ENCODE assay signal across 12 cellular contexts in the genomic region with DNA sequence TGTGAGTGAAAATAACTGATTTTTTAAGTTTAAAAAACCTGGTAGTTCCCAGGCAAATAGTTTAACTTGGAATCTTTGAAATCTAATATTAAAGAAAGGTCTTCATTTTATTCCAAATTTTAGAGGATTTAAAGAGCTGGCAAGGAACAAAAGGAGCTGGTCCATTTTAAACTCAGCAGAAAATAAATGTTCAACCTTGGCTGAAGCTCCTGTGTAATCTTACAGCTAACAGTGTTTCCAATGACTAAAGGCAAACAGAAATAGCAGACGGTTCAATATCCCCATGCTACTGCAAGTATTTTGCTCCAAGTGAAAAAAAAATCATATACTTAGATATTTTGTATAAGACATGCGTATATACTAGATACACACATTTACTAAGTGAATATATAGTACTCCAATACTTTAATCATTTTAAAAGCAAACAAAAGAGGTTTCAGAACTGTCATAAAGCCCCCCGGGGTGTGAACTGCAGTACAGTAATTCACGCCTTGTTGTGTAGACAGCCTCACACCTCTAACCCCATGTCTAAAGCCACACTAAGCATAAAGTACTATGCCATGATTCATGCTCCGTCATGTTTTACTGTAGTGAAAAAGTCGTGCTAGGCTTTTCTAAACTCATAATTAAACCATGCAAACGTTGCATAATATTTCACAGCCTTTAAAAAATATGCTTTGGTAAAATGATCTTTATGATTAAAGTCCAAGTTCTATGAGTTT.
DNase-seq lines count a peak whose midpoint lies in the region; ATAC-seq and TF ChIP-seq lines count a peak whose summit lies in the region.
"Had no signal": no experiment of that assay in that cellular context is flagged by ENCODE, and none has a peak within 500 bp of the region (broad histone marks: within the 10 kb centered on the region; RNA-seq: fewer than 3 reads in every experiment).

No MANE protein-coding gene starts in this region.

- no peak overlapping the region for H3K4me3 ChIP-seq in IMR-90 (ENCODE audit: insufficient read depth, low read depth, low read length)
- H3K4me3 ChIP-seq in esophagus squamous epithelium: no peak overlapping the region
- no peak overlapping the region for H3K4me3 ChIP-seq in naive thymus-derived CD4-positive, alpha-beta T cell (ENCODE audit: low read length)
- no peak overlapping the region for H3K4me3 ChIP-seq in gastroesophageal sphincter
- H3K4me3 ChIP-seq: prostate gland had no signal

- H4K91ac ChIP-seq in IMR-90 (ENCODE audit: insufficient read depth, low read depth, low read length): no peak overlapping the region

- intact Hi-C loops in IMR-90 (cut with micrococcal nuclease) (loop anchor here (5.0 kb wide), 2 partner anchors 86 to 99 kb away; no protein-coding TSS in a partner anchor), esophagus squamous epithelium (cut with DNase I) (no loop called here)
- intact Hi-C loops in naive thymus-derived CD4-positive, alpha-beta T cell (cut with micrococcal nuclease): loop anchor here (1.0 to 10.0 kb wide), 5 partner anchors 86 to 1039 kb away; no protein-coding TSS in a partner anchor

- H3K27me3 ChIP-seq in IMR-90 (ENCODE audit: control insufficient read depth, insufficient read depth, low read length) (no peaks in the 10 kb centered on the region), esophagus squamous epithelium (no peaks in the 10 kb centered on the region), gastroesophageal sphincter (no peaks in the 10 kb centered on the region)
- no peaks in the 10 kb centered on the region for H3K27me3 ChIP-seq in naive thymus-derived CD4-positive, alpha-beta T cell (ENCODE audit: control insufficient read depth in 2 of 2, insufficient read depth in 2 of 2, low read length in 2 of 2)

- peaks cover 15 to 38% (median 25%) of the 10 kb centered on the region in 7 donors for H3K4me1 Mint-ChIP-seq in naive thymus-derived CD4-positive, alpha-beta T cell
- H3K4me1 Mint-ChIP-seq in T-helper 2 cell treated with Interferon-gamma antibody and Interleukin-4, amounts not matched to agents 5 μg/mL and 100 μg/mL, for 36 hours (ENCODE audit: low read depth): peaks cover 22% of the 10 kb centered on the region

- TF ChIP-seq CTCF in IMR-90 (conservative IDR thresholded peaks at IDR 0.05; ENCODE audit: low read depth, low read length) (no peak), esophagus squamous epithelium (IDR thresholded peaks at IDR 0.05) (no peak), gastroesophageal sphincter (IDR thresholded peaks at IDR 0.05) (no peak)

- H3K14ac ChIP-seq in IMR-90 (replicated peaks; ENCODE audit: low read depth, low read length): no peak overlapping the region

- POLR2A ChIA-PET in IMR-90 (lab: Charles Lee; ENCODE audit: unreplicated experiment): interaction anchor here (0.7 kb wide), 1 partner anchor 725 kb away, joined by 4 read pairs; no protein-coding TSS in a partner anchor
- POLR2A ChIA-PET in naive thymus-derived CD4-positive, alpha-beta T cell (lab: Charles Lee): no interaction called here

- TF ChIP-seq POLR2A in IMR-90 (IDR thresholded peaks at IDR 0.05; ENCODE audit: low read depth, low read length) (no peak), esophagus squamous epithelium (IDR thresholded peaks at IDR 0.05) (no peak), gastroesophageal sphincter (IDR thresholded peaks at IDR 0.05) (no peak)

- H3K56ac ChIP-seq in IMR-90 (ENCODE audit: extremely low read depth, insufficient read depth, low read length): no peak overlapping the region

- no CpG with 5 or more reads among the region's 7 CpGs for WGBS in IMR-90 (ENCODE audit: extremely low coverage in 2 of 2, insufficient read length in 1 of 2), 2 experiments
- 24 to 44% methylated on average over 7 of the region's 7 CpGs for WGBS in esophagus squamous epithelium, 2 donors
- WGBS in gastroesophageal sphincter (ENCODE audit: low coverage in 1 of 2), 2 donors: 58 to 75% methylated on average over 7 of the region's 7 CpGs

- no peak overlapping the region for H2AFZ ChIP-seq in IMR-90 (replicated peaks; ENCODE audit: low read length, poor library complexity)

- H3K79me1 ChIP-seq in IMR-90 (ENCODE audit: low read depth in 1 of 2, low read length in 2 of 2): peaks cover 44 to 80% of the 10 kb centered on the region in 2 experiments

- DNase-seq in AG20443 (ENCODE audit: low spot score) (peak; percentile 61), IMR-90 (peak; percentile 46), esophagus squamous epithelium (lab: John Stamatoyannopoulos, UW) (no peak), DMS153 (lab: John Stamatoyannopoulos, UW) (no peak)
- DNase-seq in naive thymus-derived CD4-positive, alpha-beta T cell: no peak
- no peak for DNase-seq in T-helper 2 cell treated with Interferon-gamma antibody and Interleukin-4, amounts not matched to agents 5 μg/mL and 100 μg/mL, for 36 hours (ENCODE audit: low spot score)
- DNase-seq: activated naive CD8-positive, alpha-beta T cell treated with anti-CD3 and anti-CD28 coated beads, Interleukin-2, amount 50 U/mL, for 24 hours; Right ventricle myocardium superior; stimulated activated naive B cell treated with anti-CD40 and anti-IgM and Interleukin-4, amounts not matched to agents 10 μg/mL and 1 μg/mL and 100 μg/mL, for 72 hours had no signal

- H3K9me3 ChIP-seq in IMR-90 (ENCODE audit: control insufficient read depth, insufficient read depth, low read length) (no peaks in the 10 kb centered on the region), esophagus squamous epithelium (no peaks in the 10 kb centered on the region), gastroesophageal sphincter (peaks cover 0 to 14% (median 0%) of the 10 kb centered on the region in 3 donors)
- H3K9me3 ChIP-seq in naive thymus-derived CD4-positive, alpha-beta T cell (ENCODE audit: control insufficient read depth in 2 of 3, low read length in 3 of 3): no peaks in the 10 kb centered on the region
- H3K9me3 ChIP-seq: prostate gland had no signal

- in situ Hi-C loops in IMR-90 (cut with MboI; ENCODE audit: low sequenced_read_pairs): no loop called here

- peak overlapping the region in 7 of 9 donors; percentile 28 to 81 (median 53) for H3K27ac Mint-ChIP-seq in naive thymus-derived CD4-positive, alpha-beta T cell
- no peak overlapping the region for H3K27ac Mint-ChIP-seq in T-helper 2 cell treated with Interferon-gamma antibody and Interleukin-4, amounts not matched to agents 5 μg/mL and 100 μg/mL, for 36 hours

- H3K9ac ChIP-seq in IMR-90 (ENCODE audit: low read depth, low read length): no peak overlapping the region

- H3K27ac ChIP-seq in IMR-90 (ENCODE audit: insufficient read depth, low read length): no peak overlapping the region
- peak overlapping the region; percentile 13 to 80 (median 73) for H3K27ac ChIP-seq in esophagus squamous epithelium
- no peak overlapping the region for H3K27ac ChIP-seq in naive thymus-derived CD4-positive, alpha-beta T cell (ENCODE audit: low read depth, low read length)
- H3K27ac ChIP-seq in gastroesophageal sphincter: no peak overlapping the region
- H3K27ac ChIP-seq: prostate gland had no signal

- H4K8ac ChIP-seq in IMR-90 (ENCODE audit: low read depth in 2 of 2, low read length in 2 of 2): no peak overlapping the region

- no TSS peak for BruUV-seq in IMR-90 (replicated peaks; lab: Mats Ljungman, UMichigan)

- H3K9me3 Mint-ChIP-seq in naive thymus-derived CD4-positive, alpha-beta T cell: no peaks in the 10 kb centered on the region
- no peaks in the 10 kb centered on the region for H3K9me3 Mint-ChIP-seq in T-helper 2 cell treated with Interferon-gamma antibody and Interleukin-4, amounts not matched to agents 5 μg/mL and 100 μg/mL, for 36 hours
- H3K9me3 Mint-ChIP-seq: stimulated activated naive B cell treated with anti-CD40 and anti-IgM and Interleukin-4, amounts not matched to agents 10 μg/mL and 1 μg/mL and 100 μg/mL, for 72 hours had no signal

- H2BK20ac ChIP-seq in IMR-90 (ENCODE audit: low read depth, low read length): no peak overlapping the region

- CTCF ChIA-PET in IMR-90 (lab: Yijun Ruan, JAX): interaction anchor here (0.6 to 1.2 kb wide), 2 partner anchors 22 to 50 kb away, joined by 3 read pairs; no protein-coding TSS in a partner anchor
- CTCF ChIA-PET in naive thymus-derived CD4-positive, alpha-beta T cell (lab: Charles Lee): no interaction called here

- no peak overlapping the region for H2AK5ac ChIP-seq in IMR-90 (ENCODE audit: low read depth, low read length)

- H3K36me3 ChIP-seq in IMR-90 (ENCODE audit: control insufficient read depth, insufficient read depth, low read length) (peaks cover 40% of the 10 kb centered on the region), esophagus squamous epithelium (peaks cover 0 to 30% (median 0%) of the 10 kb centered on the region in 3 donors), gastroesophageal sphincter (no peaks in the 10 kb centered on the region)
- peaks cover 10 to 63% (median 20%) of the 10 kb centered on the region in 3 experiments for H3K36me3 ChIP-seq in naive thymus-derived CD4-positive, alpha-beta T cell (ENCODE audit: control insufficient read depth in 2 of 3, insufficient read depth in 3 of 3, low read length in 3 of 3)
- H3K36me3 ChIP-seq: prostate gland had no signal

- peaks cover 9% of the 10 kb centered on the region for H3K9me1 ChIP-seq in IMR-90 (ENCODE audit: insufficient read depth, low read length)

- no peak overlapping the region for H2BK5ac ChIP-seq in IMR-90 (ENCODE audit: low read depth, low read length, poor library complexity, severe bottlenecking)

- H3K4me3 Mint-ChIP-seq in naive thymus-derived CD4-positive, alpha-beta T cell: no peak overlapping the region
- H3K4me3 Mint-ChIP-seq in T-helper 2 cell treated with Interferon-gamma antibody and Interleukin-4, amounts not matched to agents 5 μg/mL and 100 μg/mL, for 36 hours: no peak overlapping the region
- H3K4me3 Mint-ChIP-seq: activated naive CD8-positive, alpha-beta T cell treated with anti-CD3 and anti-CD28 coated beads, Interleukin-2, amount 50 U/mL, for 24 hours; stimulated activated naive B cell treated with anti-CD40 and anti-IgM and Interleukin-4, amounts not matched to agents 10 μg/mL and 1 μg/mL and 100 μg/mL, for 72 hours had no signal

- no peak overlapping the region for H2BK120ac ChIP-seq in IMR-90 (ENCODE audit: low read depth, low read length)

- no peak overlapping the region for H3K4ac ChIP-seq in IMR-90 (ENCODE audit: low read depth, low read length)

- ATAC-seq in IMR-90 (ENCODE audit: low read depth) (peak; percentile 55), gastroesophageal sphincter (no peak), HG03025 (IDR thresholded peaks at IDR 0.05; ENCODE audit: low FRiP score, unreplicated experiment) (no peak)
- ATAC-seq in naive thymus-derived CD4-positive, alpha-beta T cell: peak; percentile 76
- ATAC-seq: activated naive CD8-positive, alpha-beta T cell treated with anti-CD3 and anti-CD28 coated beads, Interleukin-2, amount 50 U/mL, for 24 hours had no signal

- no peak for TF ChIP-seq EP300 in gastroesophageal sphincter (IDR thresholded peaks at IDR 0.05)

- H3K4me2 ChIP-seq in IMR-90 (ENCODE audit: low read depth, low read length): no peak overlapping the region

- no peak overlapping the region for H2BK15ac ChIP-seq in IMR-90 (ENCODE audit: low read depth, low read length)

- H3K4me1 ChIP-seq in IMR-90 (ENCODE audit: control insufficient read depth, insufficient read depth, low read length) (peaks cover 12% of the 10 kb centered on the region), esophagus squamous epithelium (peaks cover 21 to 59% (median 30%) of the 10 kb centered on the region in 3 donors), gastroesophageal sphincter (peaks cover 0 to 1% (median 0%) of the 10 kb centered on the region in 3 donors)
- H3K4me1 ChIP-seq in naive thymus-derived CD4-positive, alpha-beta T cell (ENCODE audit: control insufficient read depth in 2 of 2, insufficient read depth in 2 of 2, low read length in 2 of 2): no peaks in the 10 kb centered on the region
- H3K4me1 ChIP-seq: prostate gland had no signal

- H4K20me1 ChIP-seq in IMR-90 (ENCODE audit: insufficient read depth, low read length): peaks cover 26% of the 10 kb centered on the region; the same call in 1 of the 2 replicates

- no peaks in the 10 kb centered on the region for H3K27me3 Mint-ChIP-seq in naive thymus-derived CD4-positive, alpha-beta T cell
- no peaks in the 10 kb centered on the region for H3K27me3 Mint-ChIP-seq in T-helper 2 cell treated with Interferon-gamma antibody and Interleukin-4, amounts not matched to agents 5 μg/mL and 100 μg/mL, for 36 hours (ENCODE audit: low read depth)
- H3K27me3 Mint-ChIP-seq: activated naive CD8-positive, alpha-beta T cell treated with anti-CD3 and anti-CD28 coated beads, Interleukin-2, amount 50 U/mL, for 24 hours; stimulated activated naive B cell treated with anti-CD40 and anti-IgM and Interleukin-4, amounts not matched to agents 10 μg/mL and 1 μg/mL and 100 μg/mL, for 72 hours had no signal

- H4K5ac ChIP-seq in IMR-90 (ENCODE audit: low read depth, low read length): no peak overlapping the region

- dilution Hi-C loops in IMR-90 (cut with HindIII; ENCODE audit: low sequenced_read_pairs, unreplicated experiment): no loop called here

- TF ChIP-seq RAD21 in IMR-90 (IDR thresholded peaks at IDR 0.05; ENCODE audit: low read length): no peak

- no peak overlapping the region for H3K18ac ChIP-seq in IMR-90 (ENCODE audit: low read depth, low read length)

- no peak overlapping the region for H3K23ac ChIP-seq in IMR-90 (ENCODE audit: low read depth, low read length)

- H2AK9ac ChIP-seq in IMR-90 (replicated peaks; ENCODE audit: low read depth, low read length, poor library complexity): no peak overlapping the region

- peaks cover 16 to 61% (median 36%) of the 10 kb centered on the region in 5 donors for H3K36me3 Mint-ChIP-seq in naive thymus-derived CD4-positive, alpha-beta T cell
- peaks cover 68% of the 10 kb centered on the region for H3K36me3 Mint-ChIP-seq in T-helper 2 cell treated with Interferon-gamma antibody and Interleukin-4, amounts not matched to agents 5 μg/mL and 100 μg/mL, for 36 hours (ENCODE audit: low read depth)

Comparison
In these comparisons a context has a peak if more than half of its experiments do, and no peak if none do; other contexts are left out.
1. DNase-seq: peak in AG20443 (single experiment) and IMR-90 (single experiment); none in esophagus squamous epithelium (single experiment), naive thymus-derived CD4-positive, alpha-beta T cell (0 of 9), DMS153 (single experiment) and T-helper 2 cell treated with Interferon-gamma antibody and Interleukin-4, amounts not matched to agents 5 μg/mL and 100 μg/mL, for 36 hours (single experiment).
2. ATAC-seq: peak in IMR-90 (single experiment) and naive thymus-derived CD4-positive, alpha-beta T cell (single experiment); none in gastroesophageal sphincter (single experiment) and HG03025 (single experiment).
3. H3K27ac ChIP-seq: peak in esophagus squamous epithelium (4 of 4); none in IMR-90 (single experiment), naive thymus-derived CD4-positive, alpha-beta T cell (single experiment) and gastroesophageal sphincter (0 of 4).